19 cellular contexts compared by ENCODE assay signal in genomic region chr1:234737210-234737761, GRCh38.
"Had no signal": no experiment of that assay in that cellular context is flagged by ENCODE, and none has a peak within 500 bp of the region (broad histone marks: within the 10 kb centered on the region; RNA-seq: fewer than 3 reads in every experiment).

No MANE protein-coding gene starts in this region.

- H3K27ac ChIP-seq: breast epithelium, psoas muscle, stomach had no signal

- ATAC-seq: activated CD8-positive, alpha-beta memory T cell treated with anti-CD3 and anti-CD28 coated beads, Interleukin-2, amount 10 ng/mL, durations not matched to agents 7 days and 5 days; left lobe of liver; psoas muscle; right cardiac atrium had no signal

- H3K27me3 ChIP-seq: breast epithelium, stomach had no signal

- H3K9me3 Mint-ChIP-seq: activated CD4-positive, alpha-beta memory T cell treated with anti-CD3 and anti-CD28 coated beads, Interleukin-2, amount 10 ng/mL, durations not matched to agents 7 days and 5 days; mesothelial cell of epicardium had no signal

- H3K36me3 ChIP-seq: breast epithelium, stomach had no signal

- H3K4me1 ChIP-seq: breast epithelium, psoas muscle, stomach had no signal

- H3K27me3 Mint-ChIP-seq: activated CD4-positive, alpha-beta memory T cell treated with anti-CD3 and anti-CD28 coated beads, Interleukin-2, amount 10 ng/mL, durations not matched to agents 7 days and 5 days; activated CD8-positive, alpha-beta memory T cell treated with anti-CD3 and anti-CD28 coated beads, Interleukin-2, amount 10 ng/mL, durations not matched to agents 7 days and 5 days had no signal

- DNase-seq: activated CD4-positive, alpha-beta memory T cell treated with anti-CD3 and anti-CD28 coated beads, Interleukin-2, amount 10 ng/mL, durations not matched to agents 7 days and 5 days; activated CD4-positive, alpha-beta T cell treated with anti-CD3 and anti-CD28 coated beads for 4 hours; activated CD8-positive, alpha-beta memory T cell treated with anti-CD3 and anti-CD28 coated beads, Interleukin-2, amount 10 ng/mL, durations not matched to agents 7 days and 5 days; activated naive CD4-positive, alpha-beta T cell treated with anti-CD3 and anti-CD28 coated beads, Interleukin-2, amount 50 U/mL, for 16 hours; activated T-cell treated with anti-CD3 and anti-CD28 coated beads, Interleukin-2, amount 50 U/mL, for 1 hour; aorta; foreskin fibroblast; psoas muscle; right cardiac atrium; small intestine; stimulated activated CD4-positive, alpha-beta T cell treated with anti-CD3 and anti-CD28 coated beads, Interleukin-15, amount 100 ng/mL, for 24 hours; stimulated activated CD4-positive, alpha-beta T cell treated with anti-CD3 and anti-CD28 coated beads, Interleukin-2, amount 100 ng/mL, for 48 hours; stomach; SW 1271; trophoblast cell had no signal

- H3K4me3 ChIP-seq: breast epithelium, lung, psoas muscle, stomach had no signal

- H3K27ac Mint-ChIP-seq: activated CD4-positive, alpha-beta memory T cell treated with anti-CD3 and anti-CD28 coated beads, Interleukin-2, amount 10 ng/mL, durations not matched to agents 7 days and 5 days; activated CD8-positive, alpha-beta memory T cell treated with anti-CD3 and anti-CD28 coated beads, Interleukin-2, amount 10 ng/mL, durations not matched to agents 7 days and 5 days had no signal

- H3K4me3 Mint-ChIP-seq: activated CD4-positive, alpha-beta memory T cell treated with anti-CD3 and anti-CD28 coated beads, Interleukin-2, amount 10 ng/mL, durations not matched to agents 7 days and 5 days; activated CD8-positive, alpha-beta memory T cell treated with anti-CD3 and anti-CD28 coated beads, Interleukin-2, amount 10 ng/mL, durations not matched to agents 7 days and 5 days; mesothelial cell of epicardium had no signal

- H3K9me3 ChIP-seq: breast epithelium, psoas muscle, stomach had no signal

- H3K36me3 Mint-ChIP-seq: mesothelial cell of epicardium had no signal
